In the genomic region with DNA sequence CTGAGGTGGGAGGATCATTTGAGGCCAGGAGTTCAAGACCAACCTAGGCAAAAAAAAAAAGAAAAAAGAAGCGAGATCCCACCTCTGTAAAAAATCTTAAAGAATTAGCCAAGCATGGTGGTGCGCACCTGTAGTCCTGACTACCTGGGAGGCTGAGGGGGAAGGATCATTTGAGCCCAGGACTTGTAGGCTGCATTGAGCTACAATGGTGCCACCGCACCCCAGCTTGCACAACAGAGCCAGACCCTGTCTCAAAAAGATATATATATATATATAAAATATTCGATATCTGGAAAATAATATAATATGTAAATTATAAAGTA, we compare ENCODE assay signal across 1 cellular context.
TF ChIP-seq lines count a peak whose summit lies in the region.

No MANE protein-coding gene starts in this region.

TF ChIP-seq in K562, 482 proteins besides CTCF, POLR2A, EP300 and RAD21:
- TF ChIP-seq SMARCA5 (IDR thresholded peaks at IDR 0.05), result 0 out of 2 replicates have a peak, but pooled peaks have one; percentile 62
- TF ChIP-seq AFF1 (IDR thresholded peaks at IDR 0.05; ENCODE audit: low read depth in 1 of 2, partially characterized antibody in 2 of 2), result peak in 1 of 2 experiments; percentile 8
- TF ChIP-seq BRD9 (IDR thresholded peaks at IDR 0.05; ENCODE audit: low read depth, partially characterized antibody), result peak; percentile 1
- TF ChIP-seq CHD4 (IDR thresholded peaks at IDR 0.05; ENCODE audit: insufficient read depth, insufficient replicate concordance, low read depth, low read length, poor library complexity, severe bottlenecking), result no peak
- TF ChIP-seq, protein P1, sequence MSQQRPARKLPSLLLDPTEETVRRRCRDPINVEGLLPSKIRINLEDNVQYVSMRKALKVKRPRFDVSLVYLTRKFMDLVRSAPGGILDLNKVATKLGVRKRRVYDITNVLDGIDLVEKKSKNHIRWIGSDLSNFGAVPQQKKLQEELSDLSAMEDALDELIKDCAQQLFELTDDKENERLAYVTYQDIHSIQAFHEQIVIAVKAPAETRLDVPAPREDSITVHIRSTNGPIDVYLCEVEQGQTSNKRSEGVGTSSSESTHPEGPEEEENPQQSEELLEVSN (IDR thresholded peaks at IDR 0.05; ENCODE audit: borderline replicate concordance in 1 of 2, extremely low read depth in 1 of 2, insufficient read depth in 1 of 2, insufficient read length in 1 of 2, low read depth in 1 of 2, low read length in 1 of 2, poor library complexity in 1 of 2, severe bottlenecking in 1 of 2), result peak in 1 of 2 experiments; percentile 0
